8 cellular contexts compared by ENCODE assay signal in the genomic region with DNA sequence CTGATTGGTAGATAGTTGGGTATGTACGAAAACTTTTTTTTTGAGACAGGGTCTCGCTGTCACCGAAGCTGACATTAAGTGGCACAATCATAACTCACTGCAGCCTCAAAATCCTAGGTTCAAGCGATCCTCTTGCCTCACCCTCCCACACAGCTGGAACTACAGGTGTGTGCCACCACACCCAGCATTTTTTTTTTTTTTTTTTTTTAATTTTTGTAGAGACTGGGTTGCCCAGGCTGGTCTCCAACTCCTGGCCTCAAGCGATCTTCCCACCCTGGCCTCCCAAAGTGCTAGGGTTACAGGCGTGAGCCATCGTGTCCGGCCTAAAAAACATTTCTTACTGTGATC. TPM values are rescaled to one million over a fixed set of nuclear protein-coding genes. Genes with fewer than 3 reads are reported as not detected.
A peak's percentile ranks its signal among the peaks of the same experiment; 100 is the strongest.
DNase-seq lines count a peak whose midpoint lies in the region; ATAC-seq and TF ChIP-seq lines count a peak whose summit lies in the region.

No MANE protein-coding gene starts in this region.

- H3K9me3 ChIP-seq in spleen (no peaks in the 10 kb centered on the region), prostate gland (no peaks in the 10 kb centered on the region)

- ATAC-seq in HG03175 (IDR thresholded peaks at IDR 0.05; ENCODE audit: unreplicated experiment) (no peak), HG03521 (IDR thresholded peaks at IDR 0.05; ENCODE audit: unreplicated experiment) (no peak)

- DNase-seq in HEK293T (ENCODE audit: extremely low spot score), result no peak
- no peak for DNase-seq in foreskin fibroblast
- no peak for DNase-seq in spleen
- DNase-seq in prostate gland (ENCODE audit: low spot score), result no peak
- DNase-seq in Kasumi-1 (lab: John Stamatoyannopoulos, UW), result no peak

- intact Hi-C loops in spleen (cut with DNase I; ENCODE audit: low total_unique reads) (no loop called here), prostate gland (cut with DNase I) (no loop called here)

- CTCF ChIA-PET in HEK293T (lab: Yijun Ruan, JAX), result no interaction called here

- peaks cover 0 to 35% (median 4%) of the 10 kb centered on the region in 6 donors for H3K36me3 ChIP-seq in spleen
- H3K36me3 ChIP-seq in prostate gland, result no peaks in the 10 kb centered on the region

- POLR2A ChIA-PET in HEK293T (lab: Yijun Ruan, JAX), result interaction anchor here (1.3 to 1.4 kb wide), 2 partner anchors 74 to 210 kb away, joined by 3 read pairs; no protein-coding TSS in a partner anchor

- TF ChIP-seq CTCF in WI38 (IDR thresholded peaks at IDR 0.05; ENCODE audit: low read depth, low read length), result no peak
- no peak for TF ChIP-seq CTCF in foreskin fibroblast (IDR thresholded peaks at IDR 0.05; ENCODE audit: low read depth, low read length)
- TF ChIP-seq CTCF in spleen (IDR thresholded peaks at IDR 0.05 in 8 of 11, conservative IDR thresholded peaks at IDR 0.05 in 3 of 11), result no peak
- no peak for TF ChIP-seq CTCF in prostate gland (IDR thresholded peaks at IDR 0.05)

- TF ChIP-seq POLR2A in spleen (IDR thresholded peaks at IDR 0.05), result no peak
- no peak for TF ChIP-seq POLR2A in prostate gland (IDR thresholded peaks at IDR 0.05)

- H3K4me1 ChIP-seq in spleen, result peaks cover 11 to 84% (median 50%) of the 10 kb centered on the region in 6 donors
- H3K4me1 ChIP-seq in prostate gland (replicated peaks), result no peaks in the 10 kb centered on the region

- H3K27me3 ChIP-seq in spleen (replicated peaks in 1 of 7) (no peaks in the 10 kb centered on the region), prostate gland (replicated peaks; ENCODE audit: insufficient read depth) (no peaks in the 10 kb centered on the region)

- 52 to 72% (median 65%) methylated on average over 8 of the region's 8 CpGs for WGBS in spleen, 5 donors
- WGBS in prostate gland, result 88% methylated on average over 8 of the region's 8 CpGs

- H3K4me3 ChIP-seq in WI38 (ENCODE audit: low read depth, low read length), result peak overlapping the region; percentile 96
- peak overlapping the region; percentile 89 to 97 for H3K4me3 ChIP-seq in foreskin fibroblast (ENCODE audit: low read depth in 1 of 2, low read length in 2 of 2)
- H3K4me3 ChIP-seq in spleen, result peak overlapping the region; percentile 70 to 95 (median 87)
- peak overlapping the region in 1 of 2 donors; percentile 51 for H3K4me3 ChIP-seq in prostate gland

- H3K27ac ChIP-seq in spleen (peak overlapping the region; percentile 46 to 97 (median 78)), prostate gland (no peak overlapping the region)

TF ChIP-seq in HEK293T, 16 proteins besides CTCF, POLR2A, EP300 and RAD21:
- TF ChIP-seq BHLHE40 (IDR thresholded peaks at IDR 0.05; ENCODE audit: borderline replicate concordance), result no peak
- TF ChIP-seq ZNF384 (IDR thresholded peaks at IDR 0.05), result 0 out of 2 replicates have a peak, but pooled peaks have one; percentile 38

RNA-seq across cellular contexts. Expression of gene LRRC27, which starts 1.5 kb away (rescaled TPM):
- total RNA-seq in spleen (10 to 100 TPM; 11.9 to 29.9 (median 19.4) TPM), prostate gland (10 to 100 TPM; 11.4 to 22.9 TPM)
- polyA plus RNA-seq in spleen, result 10 to 100 TPM in 1 of 3 donors, 1 to 10 TPM in 2; 6.1 to 13.0 (median 8.5) TPM

RNA-seq across cellular contexts. Expression of gene STK32C, which starts 22.7 kb away (rescaled TPM):
- total RNA-seq in spleen, result 10 to 100 TPM in 6 of 7 donors, 1 to 10 TPM in 1; 9.6 to 27.8 (median 15.4) TPM
- polyA plus RNA-seq in spleen, result 10 to 100 TPM; 13.2 to 23.8 (median 16.0) TPM
- 10 to 100 TPM in 1 of 2 donors, 1 to 10 TPM in 1; 7.2 to 21.5 TPM for total RNA-seq in prostate gland

Comparison
In these comparisons a context has a peak if more than half of its experiments do, and no peak if none do; other contexts are left out.
1. H3K27ac ChIP-seq: peak in spleen (8 of 8); none in prostate gland (0 of 2).